In genomic region chr2:212686285-212686895, GRCh38 we compare ENCODE assay signal across 8 cellular contexts.
DNase-seq lines count a peak whose midpoint lies in the region; ATAC-seq, FAIRE-seq and TF ChIP-seq lines count a peak whose summit lies in the region.

No MANE protein-coding gene starts in this region.

- H3K27ac Mint-ChIP-seq in activated T-cell treated with anti-CD3 and anti-CD28 coated beads, Interleukin-2, amount 50 U/mL, for 72 hours = no peak overlapping the region

- no peaks in the 10 kb centered on the region for H3K36me3 ChIP-seq in PC-3 (ENCODE audit: low read depth, low read length)
- H3K36me3 ChIP-seq in pancreas = no peaks in the 10 kb centered on the region
- no peaks in the 10 kb centered on the region for H3K36me3 ChIP-seq in upper lobe of left lung

- POLR2A ChIA-PET in PC-3 (lab: Charles Lee; ENCODE audit: unreplicated experiment) = no interaction called here

- no peak for TF ChIP-seq EP300 in upper lobe of left lung (IDR thresholded peaks at IDR 0.05)

- H3K27me3 Mint-ChIP-seq in activated T-cell treated with anti-CD3 and anti-CD28 coated beads, Interleukin-2, amount 50 U/mL, for 72 hours (ENCODE audit: low read depth) = no peaks in the 10 kb centered on the region

- CTCF ChIA-PET in PC-3 (lab: Charles Lee) = no interaction called here

- H3K79me2 ChIP-seq in PC-3 (ENCODE audit: low read length) = no peaks in the 10 kb centered on the region

- H3F3A ChIP-seq in PC-3 (ENCODE audit: low read length, unreplicated experiment) = no peaks in the 10 kb centered on the region

- 22 to 24% methylated on average over 10 of the region's 10 CpGs for WGBS in pancreas, 2 donors
- 26% methylated on average over 10 of the region's 10 CpGs for WGBS in upper lobe of left lung, 2 donors

- intact Hi-C loops in PC-3 (cut with micrococcal nuclease) = loop anchor here (1.0 to 5.0 kb wide), 8 partner anchors 91 to 560 kb away; no protein-coding TSS in a partner anchor
- intact Hi-C loops in pancreas (cut with DNase I) = no loop called here

- peak; percentile 40 for DNase-seq in COLO829 (ENCODE audit: low spot score)
- DNase-seq in HPDE6-E6E7 (ENCODE audit: extremely low spot score) = peak; percentile 7
- peak; percentile 77 for DNase-seq in PC-3
- peak; percentile 47 to 58 for DNase-seq in activated T-cell treated with anti-CD3 and anti-CD28 coated beads, Interleukin-2, amount 50 U/mL, for 72 hours
- peak; percentile 35 to 77 for DNase-seq in foreskin fibroblast
- DNase-seq in pancreas = peak in 5 of 6 donors; percentile 7 to 62 (median 47)
- DNase-seq in upper lobe of left lung = peak in 1 of 2 donors; percentile 50

- H3K4me1 ChIP-seq in PC-3 (ENCODE audit: insufficient read depth, low read length) (peaks cover 9% of the 10 kb centered on the region; the same call in 1 of the 2 replicates), pancreas (no peaks in the 10 kb centered on the region), upper lobe of left lung (peaks cover 0 to 3% (median 0%) of the 10 kb centered on the region in 4 donors)

- H3K4me2 ChIP-seq in PC-3 (ENCODE audit: low read length) = peak overlapping the region; percentile 55

- H3K9me3 Mint-ChIP-seq in activated T-cell treated with anti-CD3 and anti-CD28 coated beads, Interleukin-2, amount 50 U/mL, for 72 hours = no peaks in the 10 kb centered on the region

- TF ChIP-seq CTCF in PC-3 (conservative IDR thresholded peaks at IDR 0.05; ENCODE audit: low read depth, low read length) (peak; percentile 92), foreskin fibroblast (IDR thresholded peaks at IDR 0.05; ENCODE audit: low read depth, low read length) (peak; percentile 67), pancreas (IDR thresholded peaks at IDR 0.05) (peak; percentile 57 to 87 (median 78)), upper lobe of left lung (IDR thresholded peaks at IDR 0.05) (peak in 5 of 6 experiments; percentile 44 to 70 (median 63))

- peak overlapping the region; percentile 62 for H2AFZ ChIP-seq in PC-3 (ENCODE audit: low read length)

- H3K4me1 Mint-ChIP-seq in activated T-cell treated with anti-CD3 and anti-CD28 coated beads, Interleukin-2, amount 50 U/mL, for 72 hours (ENCODE audit: low read depth) = no peaks in the 10 kb centered on the region

- H3K4me3 ChIP-seq in PC-3 (ENCODE audit: low read length) (no peak overlapping the region), foreskin fibroblast (ENCODE audit: low read depth in 1 of 2, low read length in 2 of 2) (no peak overlapping the region), pancreas (no peak overlapping the region), upper lobe of left lung (no peak overlapping the region)

- H4K20me1 ChIP-seq in PC-3 (ENCODE audit: low read length) = no peaks in the 10 kb centered on the region

- H3K27me3 ChIP-seq in PC-3 (ENCODE audit: low read length) (no peaks in the 10 kb centered on the region), pancreas (no peaks in the 10 kb centered on the region), upper lobe of left lung (no peaks in the 10 kb centered on the region)

- peak; percentile 54 for FAIRE-seq in pancreas (lab: Jason Lieb, UNC)

- H3K9ac ChIP-seq in PC-3 (ENCODE audit: low read length) = no peak overlapping the region

- ATAC-seq in GM19463 (IDR thresholded peaks at IDR 0.05; ENCODE audit: unreplicated experiment) = peak; percentile 61
- peak; percentile 59 for ATAC-seq in PC-3
- ATAC-seq in activated T-cell treated with anti-CD3 and anti-CD28 coated beads, Interleukin-2, amount 50 U/mL, for 72 hours (replicated peaks in 1 of 2) = peak in 1 of 2 donors; percentile 34
- ATAC-seq in pancreas = peak; percentile 53 to 87 (median 81)
- ATAC-seq in upper lobe of left lung (ENCODE audit: low FRiP score in 2 of 2) = peak in 1 of 2 donors; percentile 76

- no peak for TF ChIP-seq POLR2A in upper lobe of left lung (IDR thresholded peaks at IDR 0.05)

- H3K9me2 ChIP-seq in PC-3 (replicated peaks; ENCODE audit: low read length) = no peaks in the 10 kb centered on the region

- H3K9me3 ChIP-seq in PC-3 (ENCODE audit: low read length) (no peaks in the 10 kb centered on the region), pancreas (no peaks in the 10 kb centered on the region), upper lobe of left lung (no peaks in the 10 kb centered on the region)

- H3K4me3 Mint-ChIP-seq in activated T-cell treated with anti-CD3 and anti-CD28 coated beads, Interleukin-2, amount 50 U/mL, for 72 hours = no peak overlapping the region

- H3K36me3 Mint-ChIP-seq in activated T-cell treated with anti-CD3 and anti-CD28 coated beads, Interleukin-2, amount 50 U/mL, for 72 hours (ENCODE audit: insufficient read depth in 2 of 2) = no peaks in the 10 kb centered on the region

- H3K27ac ChIP-seq in PC-3 (ENCODE audit: low read length) (no peak overlapping the region), pancreas (no peak overlapping the region), upper lobe of left lung (no peak overlapping the region)

- no TSS peak for BruUV-seq in PC-3 (replicated peaks; lab: Mats Ljungman, UMichigan)
